21 cellular contexts compared by ENCODE assay signal in genomic region chr9:7164440-7165349, GRCh38.
"Had no signal": no experiment of that assay in that cellular context is flagged by ENCODE, and none has a peak within 500 bp of the region (broad histone marks: within the 10 kb centered on the region; RNA-seq: fewer than 3 reads in every experiment).

No MANE protein-coding gene starts in this region.

- H3K9me3 ChIP-seq: breast epithelium, esophagus squamous epithelium had no signal

- H3K27me3 ChIP-seq: breast epithelium, esophagus squamous epithelium had no signal

- H3K4me1 ChIP-seq: breast epithelium, esophagus squamous epithelium had no signal

- H3K36me3 ChIP-seq: breast epithelium had no signal

- H3K4me3 ChIP-seq: breast epithelium, esophagus squamous epithelium had no signal

- H3K9me3 Mint-ChIP-seq: activated naive CD4-positive, alpha-beta T cell treated with anti-CD3 and anti-CD28 coated beads, Interleukin-2, amount 50 U/mL, for 24 hours; dendritic cell treated with granulocyte-macrophage colony-stimulating factor and Interleukin-4, amounts not matched to agents 40 ng/mL and 50 ng/mL, for 4 days; immature natural killer cell; natural killer cell treated with Interleukin-12 subunit alpha and Interleukin-12 subunit beta and Interleukin-15 and Interleukin-18, amount 100 ng/mL, for 72 hours; stimulated activated naive CD8-positive, alpha-beta T cell treated with anti-CD3 and anti-CD28 coated beads, Interleukin-15, Interleukin-2, amounts not matched to agents 100 ng/mL and 50 ng/mL, for 24 hours had no signal

- H3K27me3 Mint-ChIP-seq: activated naive CD4-positive, alpha-beta T cell treated with anti-CD3 and anti-CD28 coated beads, Interleukin-2, amount 50 U/mL, for 24 hours; dendritic cell treated with granulocyte-macrophage colony-stimulating factor and Interleukin-4, amounts not matched to agents 40 ng/mL and 50 ng/mL, for 4 days; natural killer cell treated with Interleukin-12 subunit alpha and Interleukin-12 subunit beta and Interleukin-15 and Interleukin-18, amount 100 ng/mL, for 72 hours; stimulated activated naive CD8-positive, alpha-beta T cell treated with anti-CD3 and anti-CD28 coated beads, Interleukin-15, Interleukin-2, amounts not matched to agents 100 ng/mL and 50 ng/mL, for 24 hours; type B pancreatic cell had no signal

- H3K27ac ChIP-seq: breast epithelium, esophagus squamous epithelium, VCaP had no signal

- ATAC-seq: natural killer cell treated with Interleukin-12 subunit alpha and Interleukin-12 subunit beta and Interleukin-15 and Interleukin-18, amount 100 ng/mL, for 72 hours had no signal

- H3K27ac Mint-ChIP-seq: activated naive CD4-positive, alpha-beta T cell treated with anti-CD3 and anti-CD28 coated beads, Interleukin-2, amount 50 U/mL, for 24 hours; dendritic cell treated with granulocyte-macrophage colony-stimulating factor and Interleukin-4, amounts not matched to agents 40 ng/mL and 50 ng/mL, for 4 days; stimulated activated naive CD8-positive, alpha-beta T cell treated with anti-CD3 and anti-CD28 coated beads, Interleukin-15, Interleukin-2, amounts not matched to agents 100 ng/mL and 50 ng/mL, for 24 hours; type B pancreatic cell had no signal

- DNase-seq: activated CD4-positive, alpha-beta T cell treated with anti-CD3 and anti-CD28 coated beads for 1 hour; activated CD8-positive, alpha-beta memory T cell treated with anti-CD3 and anti-CD28 coated beads for 24 hours; activated CD8-positive, alpha-beta memory T cell treated with anti-CD3 and anti-CD28 coated beads, Interleukin-2, amount 50 U/mL, for 48 hours; activated effector memory CD4-positive, alpha-beta T cell treated with Interleukin-2 at 50 U/mL for 16 hours; activated T-cell treated with anti-CD3 and anti-CD28 coated beads, Interleukin-2, amount 50 U/mL, for 48 hours; effector CD8-positive, alpha-beta T cell; esophagus squamous epithelium; immature natural killer cell; kidney glomerular epithelial cell; mesendoderm; posterior cingulate gyrus; retina; stimulated activated CD8-positive, alpha-beta memory T cell treated with anti-CD3 and anti-CD28 coated beads, Interleukin-4, amount 100 ng/mL, for 48 hours; T-helper 2 cell had no signal

- H3K4me3 Mint-ChIP-seq: activated naive CD4-positive, alpha-beta T cell treated with anti-CD3 and anti-CD28 coated beads, Interleukin-2, amount 50 U/mL, for 24 hours; dendritic cell treated with granulocyte-macrophage colony-stimulating factor and Interleukin-4, amounts not matched to agents 40 ng/mL and 50 ng/mL, for 4 days; immature natural killer cell; natural killer cell treated with Interleukin-12 subunit alpha and Interleukin-12 subunit beta and Interleukin-15 and Interleukin-18, amount 100 ng/mL, for 72 hours; stimulated activated naive CD8-positive, alpha-beta T cell treated with anti-CD3 and anti-CD28 coated beads, Interleukin-15, Interleukin-2, amounts not matched to agents 100 ng/mL and 50 ng/mL, for 24 hours; type B pancreatic cell had no signal
